Comparison of ENCODE assay signal across 27 cellular contexts in the genomic region with DNA sequence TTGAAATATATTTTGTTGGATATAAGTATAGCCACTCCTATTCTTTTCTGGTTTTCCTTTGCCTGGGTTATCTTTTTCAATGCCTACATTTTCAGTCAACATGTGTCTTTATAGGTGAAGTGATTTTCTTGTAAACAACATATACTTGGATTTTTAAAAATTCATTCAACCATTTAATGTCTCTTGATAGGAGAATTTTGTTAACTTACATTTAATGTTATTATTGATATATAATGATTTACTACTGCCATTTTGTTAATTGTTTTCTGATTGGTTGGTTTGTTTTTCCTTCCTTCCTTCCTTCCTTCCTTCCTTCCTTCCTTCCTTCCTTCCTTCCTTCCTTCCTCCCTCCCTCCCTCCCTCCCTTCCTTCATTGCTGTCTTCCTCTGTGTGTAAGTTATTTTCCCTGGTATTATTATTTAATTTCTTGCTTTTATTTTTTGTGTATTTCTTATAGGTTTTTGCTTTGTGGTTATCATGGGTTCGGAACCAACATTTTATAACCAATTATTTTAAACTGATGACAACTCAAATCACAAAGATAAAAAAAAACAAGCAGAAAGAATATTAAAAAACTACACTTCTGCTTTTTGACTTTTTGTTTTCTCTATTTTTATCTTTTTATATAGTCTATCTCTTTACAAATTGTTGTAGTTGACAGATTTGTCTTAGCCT.
"Had no signal": no experiment of that assay in that cellular context is flagged by ENCODE, and none has a peak within 500 bp of the region (broad histone marks: within the 10 kb centered on the region; RNA-seq: fewer than 3 reads in every experiment).

No MANE protein-coding gene starts in this region.

- H3K36me3 ChIP-seq: stomach, suprapubic skin, thoracic aorta, thyroid gland, tibial artery, tibial nerve, transverse colon, upper lobe of left lung, upper lobe of right lung, uterus, vagina had no signal

- H3K4me1 ChIP-seq: stomach, suprapubic skin, testis, thyroid gland, tibial artery, tibial nerve, transverse colon, upper lobe of left lung, upper lobe of right lung, uterus, vagina had no signal

- ATAC-seq: stimulated activated effector memory CD8-positive, alpha-beta T cell treated with anti-CD3 and anti-CD28 coated beads, Interleukin-12 subunit alpha, Interleukin-12 subunit beta, amount 100 ng/mL, for 72 hours; stimulated activated memory B cell treated with anti-CD40 and anti-IgM and Interleukin-4, amounts not matched to agents 10 μg/mL and 1 μg/mL and 100 μg/mL, for 72 hours; stimulated activated naive B cell treated with anti-CD40 and anti-IgM and Interleukin-4, amounts not matched to agents 10 μg/mL and 1 μg/mL and 100 μg/mL, for 72 hours; stimulated activated naive CD8-positive, alpha-beta T cell treated with anti-CD3 and anti-CD28 coated beads, Interleukin-15, amount 100 ng/mL, for 72 hours; stimulated activated naive CD8-positive, alpha-beta T cell treated with anti-CD3 and anti-CD28 coated beads, Interleukin-15, Interleukin-2, amounts not matched to agents 100 U/mL and 50 U/mL, for 24 hours; upper lobe of right lung had no signal

- H3K4me3 ChIP-seq: stomach, suprapubic skin, testis, thoracic aorta, thyroid gland, tibial artery, tibial nerve, transverse colon, upper lobe of left lung, upper lobe of right lung, uterus, vagina had no signal

- DNase-seq: stimulated activated CD4-positive, alpha-beta T cell treated with anti-CD3 and anti-CD28 coated beads, Interleukin-2, amount 100 ng/mL, for 48 hours; stimulated activated CD4-positive, alpha-beta T cell treated with anti-CD3 and anti-CD28 coated beads, Interleukin-4, amount 100 ng/mL, for 1 hour; stimulated activated CD4-positive, alpha-beta T cell treated with anti-CD3 and anti-CD28 coated beads, Interleukin-4, amount 100 ng/mL, for 24 hours; stimulated activated CD4-positive, alpha-beta T cell treated with anti-CD3 and anti-CD28 coated beads, Interleukin-4, amount 100 ng/mL, for 4 hours; stimulated activated CD8-positive, alpha-beta memory T cell treated with anti-CD3 and anti-CD28 coated beads, Interleukin-4, amount 100 ng/mL, for 48 hours; stimulated activated naive B cell treated with anti-CD40 and anti-IgM and Interleukin-4, amounts not matched to agents 10 μg/mL and 1 μg/mL and 100 μg/mL, for 72 hours; stimulated activated naive CD4-positive, alpha-beta T cell; stimulated activated naive CD4-positive, alpha-beta T cell treated with Interleukin-2 at 50 U/mL for 16 hours; stimulated activated naive CD8-positive, alpha-beta T cell treated with anti-CD3 and anti-CD28 coated beads, Interleukin-15, amount 100 ng/mL, for 72 hours; stimulated activated naive CD8-positive, alpha-beta T cell treated with anti-CD3 and anti-CD28 coated beads, Interleukin-15, Interleukin-2, amounts not matched to agents 100 U/mL and 50 U/mL, for 24 hours; stomach; substantia nigra; testis; thyroid gland; tibial artery; transverse colon; trophoblast cell; upper lobe of left lung; upper lobe of right lung; uterus had no signal

- H3K27ac ChIP-seq: stomach, suprapubic skin, testis, thoracic aorta, thyroid gland, tibial artery, tibial nerve, transverse colon, upper lobe of left lung, upper lobe of right lung, uterus, vagina had no signal

- H3K27me3 ChIP-seq: stomach, suprapubic skin, testis, thyroid gland, tibial artery, tibial nerve, transverse colon, upper lobe of left lung, upper lobe of right lung, uterus, vagina had no signal

- FAIRE-seq: urothelium cell line had no signal

- H3K9me3 ChIP-seq: testis, thoracic aorta, thyroid gland, transverse colon, upper lobe of left lung, upper lobe of right lung, uterus, vagina had no signal
